ENCODE assay signal across 28 cellular contexts in genomic region chr17:62912363-62912762, GRCh38.
"Had no signal": no experiment of that assay in that cellular context is flagged by ENCODE, and none has a peak within 500 bp of the region (broad histone marks: within the 10 kb centered on the region; RNA-seq: fewer than 3 reads in every experiment).

No MANE protein-coding gene starts in this region.

- H3K36me3 ChIP-seq: ascending aorta, breast epithelium, cardiac muscle cell, colonic mucosa had no signal

- H3K27me3 ChIP-seq: ascending aorta, breast epithelium, cardiac muscle cell, colonic mucosa had no signal

- H3K27ac ChIP-seq: ascending aorta, breast epithelium, cardiac muscle cell, colonic mucosa had no signal

- FAIRE-seq: frontal cortex had no signal

- H3K4me3 ChIP-seq: ascending aorta, breast epithelium, cardiac muscle cell, colonic mucosa had no signal

- ATAC-seq: activated CD4-positive, alpha-beta T cell treated with anti-CD3 and anti-CD28 coated beads for 36 hours; activated CD8-positive, alpha-beta memory T cell treated with anti-CD3 and anti-CD28 coated beads, Interleukin-2, amount 10 ng/mL, durations not matched to agents 7 days and 5 days; activated CD8-positive, alpha-beta T cell treated with anti-CD3 and anti-CD28 coated beads, Interleukin-2, amount 10 ng/mL, durations not matched to agents 7 days and 5 days; activated naive CD4-positive, alpha-beta T cell treated with anti-CD3 and anti-CD28 coated beads, Interleukin-2, amount 50 U/mL, for 72 hours; esophagus mucosa had no signal

- H3K9me3 ChIP-seq: ascending aorta, breast epithelium, colonic mucosa had no signal

- H3K4me1 ChIP-seq: ascending aorta, breast epithelium, colonic mucosa had no signal

- H3K27ac Mint-ChIP-seq: activated CD4-positive, alpha-beta memory T cell treated with anti-CD3 and anti-CD28 coated beads for 36 hours; activated CD4-positive, alpha-beta T cell treated with anti-CD3 and anti-CD28 coated beads for 36 hours; activated CD4-positive, alpha-beta T cell treated with anti-CD3 and anti-CD28 coated beads, Interleukin-2, amount 10 ng/mL, durations not matched to agents 24 days and 14 days; activated CD8-positive, alpha-beta memory T cell treated with anti-CD3 and anti-CD28 coated beads, Interleukin-2, amount 10 ng/mL, durations not matched to agents 7 days and 5 days; activated CD8-positive, alpha-beta T cell treated with anti-CD3 and anti-CD28 coated beads, Interleukin-2, amount 10 ng/mL, durations not matched to agents 7 days and 5 days; activated naive CD4-positive, alpha-beta T cell treated with anti-CD3 and anti-CD28 coated beads, Interleukin-2, amount 10 ng/mL, durations not matched to agents 7 days and 5 days; activated naive CD4-positive, alpha-beta T cell treated with anti-CD3 and anti-CD28 coated beads, Interleukin-2, amount 50 U/mL, for 72 hours; activated naive CD8-positive, alpha-beta T cell treated with anti-CD3 and anti-CD28 coated beads, Interleukin-2, amount 10 ng/mL, durations not matched to agents 7 days and 5 days; activated T-helper 1 cell treated with anti-CD3 and anti-CD28 coated beads, Interleukin-12 subunit alpha, Interleukin-12 subunit beta, Interleukin-2, Interleukin-4 antibody, amounts not matched to agents 30 ng/mL and 10 ng/mL and 1 ng/mL, durations not matched to agents 14 hours and 24 hours and 36 hours; activated T-helper 2 cell treated with anti-CD3 and anti-CD28 coated beads, Interferon-gamma antibody, Interleukin-2, Interleukin-4, amounts not matched to agents 10 μg/mL and 5 μg/mL and 100 μg/mL, durations not matched to agents 14 hours and 24 hours and 36 hours; brain had no signal

- H3K36me3 Mint-ChIP-seq: activated CD4-positive, alpha-beta memory T cell treated with anti-CD3 and anti-CD28 coated beads for 36 hours; activated CD8-positive, alpha-beta memory T cell treated with anti-CD3 and anti-CD28 coated beads, Interleukin-2, amount 10 ng/mL, durations not matched to agents 7 days and 5 days; activated naive CD4-positive, alpha-beta T cell treated with anti-CD3 and anti-CD28 coated beads, Interleukin-2, amount 10 ng/mL, durations not matched to agents 7 days and 5 days; activated naive CD4-positive, alpha-beta T cell treated with anti-CD3 and anti-CD28 coated beads, Interleukin-2, amount 50 U/mL, for 72 hours; activated naive CD8-positive, alpha-beta T cell treated with anti-CD3 and anti-CD28 coated beads, Interleukin-2, amount 10 ng/mL, durations not matched to agents 7 days and 5 days; brain had no signal

- H3K27me3 Mint-ChIP-seq: brain had no signal

- DNase-seq: activated CD4-positive, alpha-beta memory T cell treated with anti-CD3 and anti-CD28 coated beads for 36 hours; activated CD4-positive, alpha-beta T cell treated with anti-CD3 and anti-CD28 coated beads for 36 hours; activated CD4-positive, alpha-beta T cell treated with anti-CD3 and anti-CD28 coated beads, Interleukin-2, amount 10 ng/mL, durations not matched to agents 24 days and 14 days; activated CD4-positive, CD25-positive, alpha-beta regulatory T cell; activated CD4-positive, CD25-positive, alpha-beta regulatory T cell treated with anti-CD3 and anti-CD28 coated beads, Interleukin-2, amount 50 U/mL, for 72 hours; activated CD8-positive, alpha-beta memory T cell treated with anti-CD3 and anti-CD28 coated beads, Interleukin-2, amount 10 ng/mL, durations not matched to agents 7 days and 5 days; activated CD8-positive, alpha-beta memory T cell treated with anti-CD3 and anti-CD28 coated beads, Interleukin-2, amount 50 U/mL, for 4 hours; activated CD8-positive, alpha-beta T cell treated with anti-CD3 and anti-CD28 coated beads, Interleukin-2, amount 10 ng/mL, durations not matched to agents 7 days and 5 days; activated effector memory CD4-positive, alpha-beta T cell treated with anti-CD3 and anti-CD28 coated beads, Interleukin-2, amount 50 U/mL, for 16 hours; activated naive CD4-positive, alpha-beta T cell treated with anti-CD3 and anti-CD28 coated beads, Interleukin-2, amount 10 ng/mL, durations not matched to agents 7 days and 5 days; activated naive CD8-positive, alpha-beta T cell treated with anti-CD3 and anti-CD28 coated beads, Interleukin-2, amount 10 ng/mL, durations not matched to agents 7 days and 5 days; activated T-cell treated with anti-CD3 and anti-CD28 coated beads, Interleukin-2, amount 50 U/mL, for 1 hour; activated T-cell treated with anti-CD3 and anti-CD28 coated beads, Interleukin-2, amount 50 U/mL, for 48 hours; central memory CD4-positive, alpha-beta T cell; cerebellar nuclear complex; colonic mucosa; effector CD8-positive, alpha-beta T cell; foreskin fibroblast; T-helper 2 cell had no signal

- H3K4me1 Mint-ChIP-seq: activated CD4-positive, alpha-beta T cell treated with anti-CD3 and anti-CD28 coated beads for 36 hours; activated CD4-positive, alpha-beta T cell treated with anti-CD3 and anti-CD28 coated beads, Interleukin-2, amount 10 ng/mL, durations not matched to agents 24 days and 14 days; activated CD8-positive, alpha-beta memory T cell treated with anti-CD3 and anti-CD28 coated beads, Interleukin-2, amount 10 ng/mL, durations not matched to agents 7 days and 5 days; activated naive CD4-positive, alpha-beta T cell treated with anti-CD3 and anti-CD28 coated beads, Interleukin-2, amount 10 ng/mL, durations not matched to agents 7 days and 5 days; activated naive CD8-positive, alpha-beta T cell treated with anti-CD3 and anti-CD28 coated beads, Interleukin-2, amount 10 ng/mL, durations not matched to agents 7 days and 5 days had no signal

- H3K9me3 Mint-ChIP-seq: activated CD4-positive, alpha-beta T cell treated with anti-CD3 and anti-CD28 coated beads, Interleukin-2, amount 10 ng/mL, durations not matched to agents 24 days and 14 days; activated naive CD4-positive, alpha-beta T cell treated with anti-CD3 and anti-CD28 coated beads, Interleukin-2, amount 10 ng/mL, durations not matched to agents 7 days and 5 days; activated naive CD8-positive, alpha-beta T cell treated with anti-CD3 and anti-CD28 coated beads, Interleukin-2, amount 10 ng/mL, durations not matched to agents 7 days and 5 days; activated T-helper 1 cell treated with anti-CD3 and anti-CD28 coated beads, Interleukin-12 subunit alpha, Interleukin-12 subunit beta, Interleukin-2, Interleukin-4 antibody, amounts not matched to agents 30 ng/mL and 10 ng/mL and 1 ng/mL, durations not matched to agents 14 hours and 24 hours and 36 hours; activated T-helper 2 cell treated with anti-CD3 and anti-CD28 coated beads, Interferon-gamma antibody, Interleukin-2, Interleukin-4, amounts not matched to agents 10 μg/mL and 5 μg/mL and 100 μg/mL, durations not matched to agents 14 hours and 24 hours and 36 hours had no signal

- H3K4me3 Mint-ChIP-seq: activated CD4-positive, alpha-beta memory T cell treated with anti-CD3 and anti-CD28 coated beads for 36 hours; activated CD4-positive, alpha-beta T cell treated with anti-CD3 and anti-CD28 coated beads for 36 hours; activated CD4-positive, alpha-beta T cell treated with anti-CD3 and anti-CD28 coated beads, Interleukin-2, amount 10 ng/mL, durations not matched to agents 24 days and 14 days; activated CD8-positive, alpha-beta memory T cell treated with anti-CD3 and anti-CD28 coated beads, Interleukin-2, amount 10 ng/mL, durations not matched to agents 7 days and 5 days; activated CD8-positive, alpha-beta T cell treated with anti-CD3 and anti-CD28 coated beads, Interleukin-2, amount 10 ng/mL, durations not matched to agents 7 days and 5 days; activated naive CD4-positive, alpha-beta T cell treated with anti-CD3 and anti-CD28 coated beads, Interleukin-2, amount 10 ng/mL, durations not matched to agents 7 days and 5 days; activated naive CD8-positive, alpha-beta T cell treated with anti-CD3 and anti-CD28 coated beads, Interleukin-2, amount 10 ng/mL, durations not matched to agents 7 days and 5 days; activated T-helper 1 cell treated with anti-CD3 and anti-CD28 coated beads, Interleukin-12 subunit alpha, Interleukin-12 subunit beta, Interleukin-2, Interleukin-4 antibody, amounts not matched to agents 30 ng/mL and 10 ng/mL and 1 ng/mL, durations not matched to agents 14 hours and 24 hours and 36 hours; brain had no signal
